In the genomic region with DNA sequence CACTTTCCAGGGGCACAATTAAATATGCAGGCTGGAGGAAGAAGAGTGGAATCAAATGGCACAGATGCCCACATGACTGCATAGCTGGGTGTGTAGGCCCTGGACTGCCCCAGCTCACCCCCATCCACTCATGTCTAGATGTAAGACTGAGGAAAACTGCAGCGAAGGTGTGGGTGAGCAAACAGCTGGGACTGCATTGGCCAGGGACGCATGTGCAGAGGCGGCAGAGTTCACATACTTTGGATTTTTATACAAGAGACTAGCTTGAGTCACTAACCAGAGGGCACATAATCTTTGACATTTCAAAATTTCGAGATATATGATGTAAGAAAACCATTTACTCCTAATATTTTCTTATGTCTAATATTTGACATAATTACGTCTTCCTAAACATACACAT, we compare ENCODE assay signal across 8 cellular contexts.
DNase-seq lines count a peak whose midpoint lies in the region; ATAC-seq lines count a peak whose summit lies in the region.

No MANE protein-coding gene starts in this region.

- ATAC-seq in Right ventricle myocardium inferior (peak; percentile 82), GM21515 (IDR thresholded peaks at IDR 0.05; ENCODE audit: unreplicated experiment) (no peak)

- intact Hi-C loops in Right ventricle myocardium inferior (cut with DNase I) (loop anchor here (5.0 kb wide), 2 partner anchors 45 to 60 kb away; a partner anchor contains a TSS), cardiac septum (cut with DNase I) (loop anchor here (5.0 kb wide), 1 partner anchor 60 kb away; a partner anchor contains a TSS)

- DNase-seq in Right ventricle myocardium inferior (ENCODE audit: missing footprints) (no peak), cardiac septum (ENCODE audit: low spot score) (no peak), brain pericyte (ENCODE audit: low read depth, low spot score) (peak; percentile 7), kidney glomerular epithelial cell (lab: John Stamatoyannopoulos, UW) (peak; percentile 90), DMS53 (lab: John Stamatoyannopoulos, UW) (no peak), caudate nucleus (lab: John Stamatoyannopoulos, UW) (no peak), NCI-H2107 (lab: John Stamatoyannopoulos, UW) (no peak)

- H3K27ac ChIP-seq in caudate nucleus (ENCODE audit: low read depth, low read length), result no peak overlapping the region

Comparison
In these comparisons a context has a peak if more than half of its experiments do, and no peak if none do; other contexts are left out.
1. DNase-seq: peak in brain pericyte (single experiment) and kidney glomerular epithelial cell (single experiment); none in Right ventricle myocardium inferior (single experiment), cardiac septum (single experiment), DMS53 (single experiment), caudate nucleus (0 of 61) and NCI-H2107 (single experiment).